In the genomic region with DNA sequence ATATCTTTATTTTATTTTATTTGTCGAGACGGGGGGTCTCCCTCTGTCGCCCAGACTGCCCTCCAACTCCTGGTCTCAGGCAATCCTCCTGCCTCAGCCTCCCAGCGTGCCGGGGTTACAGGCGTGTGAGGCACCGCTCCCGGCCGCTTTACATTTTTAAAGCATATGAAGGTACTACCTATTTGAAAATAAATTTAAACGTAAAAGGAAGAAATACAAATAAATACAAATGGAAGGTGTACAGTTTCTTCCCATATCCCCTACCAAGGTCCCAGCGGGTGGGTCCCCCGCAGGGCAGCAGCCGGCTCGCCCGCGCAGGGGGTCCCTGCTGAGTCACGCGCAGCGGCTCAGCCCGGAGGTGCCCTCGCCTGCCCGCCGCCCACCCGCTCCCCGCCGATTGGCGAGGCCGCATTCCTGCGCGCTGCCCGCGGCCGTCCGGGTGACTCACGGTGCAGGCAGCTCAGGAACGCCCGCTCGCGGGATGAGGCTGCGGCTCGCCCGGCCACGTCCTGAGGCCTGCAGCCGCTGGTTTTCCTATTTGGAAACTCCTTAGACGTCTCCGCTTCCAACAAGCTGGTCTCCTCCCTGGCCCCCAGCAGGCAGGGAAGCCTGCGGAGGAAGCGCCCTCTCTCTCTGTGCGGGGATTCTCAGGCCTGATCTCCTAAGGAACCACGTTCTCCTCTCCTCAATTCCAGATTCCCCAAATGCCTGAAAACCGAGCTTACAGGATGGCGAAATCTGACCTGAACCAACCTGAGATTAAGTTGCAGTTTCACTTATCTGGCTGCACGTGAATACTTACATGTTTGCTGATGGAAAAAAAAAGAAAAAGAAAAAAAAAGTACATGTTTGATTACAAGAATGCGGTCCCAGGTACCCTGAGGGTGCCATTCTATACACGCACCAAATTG, we compare ENCODE assay signal across 8 cellular contexts. TPM values are rescaled to one million over a fixed set of nuclear protein-coding genes. Genes with fewer than 3 reads are reported as not detected.
DNase-seq lines count a peak whose midpoint lies in the region; ATAC-seq, FAIRE-seq and TF ChIP-seq lines count a peak whose summit lies in the region.

No MANE protein-coding gene starts in this region.

- intact Hi-C loops in CD4-positive, alpha-beta memory T cell (cut with micrococcal nuclease), result no loop called here
- intact Hi-C loops in heart right ventricle (cut with DNase I), result loop anchor here in 7 of 10 donors (1.0 to 10.0 kb wide), 4 partner anchors 54 to 57 kb away; partner anchors contain the start of gene MAP3K14 (in 6 of the 7)

- H3K27me3 ChIP-seq in CD4-positive, alpha-beta memory T cell (ENCODE audit: insufficient read depth, low read length), result no peaks in the 10 kb centered on the region
- H3K27me3 ChIP-seq in heart right ventricle (peaks cover 0 to 11% (median 0%) of the 10 kb centered on the region in 7 donors), trophoblast cell (ENCODE audit: insufficient read depth, low read length) (no peaks in the 10 kb centered on the region)

- H2AK5ac ChIP-seq in trophoblast cell (ENCODE audit: low read length), result no peak overlapping the region

- H3K4me1 Mint-ChIP-seq in CD4-positive, alpha-beta memory T cell, result peaks cover 5 to 16% (median 8%) of the 10 kb centered on the region in 4 donors

- H3K4me1 ChIP-seq in CD4-positive, alpha-beta memory T cell (ENCODE audit: insufficient read depth, low read length), result peaks cover 7% of the 10 kb centered on the region
- H3K4me1 ChIP-seq in heart right ventricle (peaks cover 6 to 44% (median 29%) of the 10 kb centered on the region in 9 donors), trophoblast cell (ENCODE audit: control insufficient read depth in 1 of 2, insufficient read depth in 2 of 2, low read length in 2 of 2) (peaks cover 16 to 18% of the 10 kb centered on the region in 2 experiments)

- CTCF ChIA-PET in CD4-positive, alpha-beta memory T cell (lab: Charles Lee; ENCODE audit: partially characterized antibody), result interaction anchor here (1.1 to 3.5 kb wide), 3 partner anchors 52 to 95 kb away, joined by 3 to 12 read pairs (median 3); no protein-coding TSS in a partner anchor

- H3K14ac ChIP-seq in trophoblast cell (ENCODE audit: low read length), result peak overlapping the region; percentile 49

- no peaks in the 10 kb centered on the region for H3K36me3 Mint-ChIP-seq in CD4-positive, alpha-beta memory T cell

- no peak overlapping the region for H3K23ac ChIP-seq in trophoblast cell (ENCODE audit: low read length)

- H3K4ac ChIP-seq in trophoblast cell (ENCODE audit: low read depth, low read length), result no peak overlapping the region

- H3K36me3 ChIP-seq in CD4-positive, alpha-beta memory T cell (ENCODE audit: insufficient read depth, low read length), result no peaks in the 10 kb centered on the region
- H3K36me3 ChIP-seq in heart right ventricle (no peaks in the 10 kb centered on the region), trophoblast cell (ENCODE audit: control insufficient read depth in 1 of 2, insufficient read depth in 2 of 2, low read length in 2 of 2) (no peaks in the 10 kb centered on the region)

- 21% methylated on average over 55 of the region's 55 CpGs for WGBS in heart right ventricle, 2 donors
- WGBS in trophoblast cell (ENCODE audit: extremely low coverage, insufficient coverage, insufficient read length), result no CpG with 5 or more reads among the region's 55 CpGs

- peak; percentile 25; the same call in 1 of the 2 replicates for TF ChIP-seq RAD21 in Ishikawa (IDR thresholded peaks at IDR 0.05; ENCODE audit: low read depth)

- peak overlapping the region; percentile 59 for H3K4me2 ChIP-seq in trophoblast cell (ENCODE audit: low read length)

- TF ChIP-seq EP300 in Ishikawa (IDR thresholded peaks at IDR 0.05; ENCODE audit: borderline replicate concordance), result peak; percentile 99

- no peak overlapping the region for H3K9ac ChIP-seq in trophoblast cell (ENCODE audit: low read length)

- peaks cover 6 to 10% of the 10 kb centered on the region in 2 donors for H3K27me3 Mint-ChIP-seq in CD4-positive, alpha-beta memory T cell

- peak in 2 of 9 donors; percentile 14 to 22 for TF ChIP-seq CTCF in heart right ventricle (IDR thresholded peaks at IDR 0.05)
- no peak for TF ChIP-seq CTCF in D721Med (IDR thresholded peaks at IDR 0.05; ENCODE audit: insufficient read depth, missing control alignments)

- H3K9me3 Mint-ChIP-seq in CD4-positive, alpha-beta memory T cell, result no peaks in the 10 kb centered on the region

- no peaks in the 10 kb centered on the region for H3K9me3 ChIP-seq in CD4-positive, alpha-beta memory T cell (ENCODE audit: control insufficient read depth in 1 of 2, low read length in 2 of 2)
- H3K9me3 ChIP-seq in heart right ventricle (no peaks in the 10 kb centered on the region), trophoblast cell (ENCODE audit: insufficient read depth, low read depth, low read length) (peaks cover 3% of the 10 kb centered on the region)

- H2AFZ ChIP-seq in trophoblast cell (ENCODE audit: insufficient read depth, low read length, poor library complexity), result no peak overlapping the region

- ATAC-seq in heart right ventricle, result peak; percentile 91 to 96 (median 94)
- no peak for ATAC-seq in GM21447 (IDR thresholded peaks at IDR 0.05; ENCODE audit: unreplicated experiment)
- ATAC-seq in HG03460 (IDR thresholded peaks at IDR 0.05; ENCODE audit: unreplicated experiment), result no peak

- H3K4me3 ChIP-seq in CD4-positive, alpha-beta memory T cell (ENCODE audit: low read length in 2 of 2), result no peak overlapping the region
- H3K4me3 ChIP-seq in heart right ventricle (peak overlapping the region in 9 of 10 donors; percentile 1 to 46 (median 37)), trophoblast cell (ENCODE audit: low read depth, low read length) (no peak overlapping the region)

- H3K4me3 Mint-ChIP-seq in CD4-positive, alpha-beta memory T cell, result peak overlapping the region in 7 of 8 donors; percentile 47 to 80 (median 69)

- peak overlapping the region in 1 of 7 donors; percentile 7 for H3K27ac Mint-ChIP-seq in CD4-positive, alpha-beta memory T cell

- FAIRE-seq in D721Med (lab: Jason Lieb, UNC), result no peak

- no peak overlapping the region for H3K27ac ChIP-seq in CD4-positive, alpha-beta memory T cell (ENCODE audit: low read depth, low read length)
- H3K27ac ChIP-seq in heart right ventricle (peak overlapping the region; percentile 57 to 91 (median 81)), trophoblast cell (ENCODE audit: low read depth, low read length) (peak overlapping the region; percentile 92)

- DNase-seq in CD4-positive, alpha-beta memory T cell, result no peak
- DNase-seq in amniotic epithelial cell (ENCODE audit: low read depth) (peak; percentile 99), heart right ventricle (peak; percentile 73 to 80), trophoblast cell (peak; percentile 96 to 98), D721Med (ENCODE audit: insufficient read length, low spot score) (no peak)

- peak overlapping the region; percentile 46 for H4K12ac ChIP-seq in trophoblast cell (ENCODE audit: low read depth, low read length)

- POLR2A ChIA-PET in CD4-positive, alpha-beta memory T cell (lab: Charles Lee; ENCODE audit: partially characterized antibody), result interaction anchor here (1.0 to 3.3 kb wide), 3 partner anchors 55 to 61 kb away, joined by 3 to 10 read pairs (median 3); partner anchors contain the start of gene MAP3K14

- peak overlapping the region; percentile 91 for H2BK12ac ChIP-seq in trophoblast cell (ENCODE audit: low read length)

- H3K18ac ChIP-seq in trophoblast cell (ENCODE audit: low read length), result peak overlapping the region; percentile 58

- peak overlapping the region; percentile 76 for H4K91ac ChIP-seq in trophoblast cell (ENCODE audit: low read depth, low read length)

- H4K8ac ChIP-seq in trophoblast cell (ENCODE audit: low read depth, low read length), result peak overlapping the region; percentile 74

- no peaks in the 10 kb centered on the region for H3K79me2 ChIP-seq in trophoblast cell (ENCODE audit: control insufficient read depth, insufficient read depth, low read length, poor library complexity)

- H2BK120ac ChIP-seq in trophoblast cell (ENCODE audit: insufficient read depth, low read length, poor library complexity), result peak overlapping the region; percentile 90

- H2BK5ac ChIP-seq in trophoblast cell (ENCODE audit: low read depth, low read length, poor library complexity), result peak overlapping the region; percentile 85

- H3K79me1 ChIP-seq in trophoblast cell (ENCODE audit: low read length), result peaks cover 17% of the 10 kb centered on the region

TF ChIP-seq in Ishikawa, 13 proteins besides CTCF, POLR2A, EP300 and RAD21 (continues in another document):
- TF ChIP-seq, protein P1, sequence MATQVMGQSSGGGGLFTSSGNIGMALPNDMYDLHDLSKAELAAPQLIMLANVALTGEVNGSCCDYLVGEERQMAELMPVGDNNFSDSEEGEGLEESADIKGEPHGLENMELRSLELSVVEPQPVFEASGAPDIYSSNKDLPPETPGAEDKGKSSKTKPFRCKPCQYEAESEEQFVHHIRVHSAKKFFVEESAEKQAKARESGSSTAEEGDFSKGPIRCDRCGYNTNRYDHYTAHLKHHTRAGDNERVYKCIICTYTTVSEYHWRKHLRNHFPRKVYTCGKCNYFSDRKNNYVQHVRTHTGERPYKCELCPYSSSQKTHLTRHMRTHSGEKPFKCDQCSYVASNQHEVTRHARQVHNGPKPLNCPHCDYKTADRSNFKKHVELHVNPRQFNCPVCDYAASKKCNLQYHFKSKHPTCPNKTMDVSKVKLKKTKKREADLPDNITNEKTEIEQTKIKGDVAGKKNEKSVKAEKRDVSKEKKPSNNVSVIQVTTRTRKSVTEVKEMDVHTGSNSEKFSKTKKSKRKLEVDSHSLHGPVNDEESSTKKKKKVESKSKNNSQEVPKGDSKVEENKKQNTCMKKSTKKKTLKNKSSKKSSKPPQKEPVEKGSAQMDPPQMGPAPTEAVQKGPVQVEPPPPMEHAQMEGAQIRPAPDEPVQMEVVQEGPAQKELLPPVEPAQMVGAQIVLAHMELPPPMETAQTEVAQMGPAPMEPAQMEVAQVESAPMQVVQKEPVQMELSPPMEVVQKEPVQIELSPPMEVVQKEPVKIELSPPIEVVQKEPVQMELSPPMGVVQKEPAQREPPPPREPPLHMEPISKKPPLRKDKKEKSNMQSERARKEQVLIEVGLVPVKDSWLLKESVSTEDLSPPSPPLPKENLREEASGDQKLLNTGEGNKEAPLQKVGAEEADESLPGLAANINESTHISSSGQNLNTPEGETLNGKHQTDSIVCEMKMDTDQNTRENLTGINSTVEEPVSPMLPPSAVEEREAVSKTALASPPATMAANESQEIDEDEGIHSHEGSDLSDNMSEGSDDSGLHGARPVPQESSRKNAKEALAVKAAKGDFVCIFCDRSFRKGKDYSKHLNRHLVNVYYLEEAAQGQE (IDR thresholded peaks at IDR 0.05; ENCODE audit: low read depth), result no peak
- TF ChIP-seq YY1 (IDR thresholded peaks at IDR 0.05; ENCODE audit: low read depth), result no peak; the same call in none of the 2 replicates
- TF ChIP-seq, protein P2, sequence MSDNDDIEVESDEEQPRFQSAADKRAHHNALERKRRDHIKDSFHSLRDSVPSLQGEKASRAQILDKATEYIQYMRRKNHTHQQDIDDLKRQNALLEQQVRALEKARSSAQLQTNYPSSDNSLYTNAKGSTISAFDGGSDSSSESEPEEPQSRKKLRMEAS (IDR thresholded peaks at IDR 0.05), result peak; percentile 81; the same call in 1 of the 2 replicates

RNA-seq across cellular contexts. Expression of gene MAP3K14, which starts 54.8 kb away (rescaled TPM):
- 10 to 100 TPM; 48.7 to 49.3 TPM for total RNA-seq in CD4-positive, alpha-beta memory T cell
- 10 to 100 TPM in 1 of 2 donors, 1 to 10 TPM in 1; 2.3 to 14.5 TPM for polyA plus RNA-seq in CD4-positive, alpha-beta memory T cell
- total RNA-seq in heart right ventricle, result 10 to 100 TPM in 9 of 10 donors, 1 to 10 TPM in 1; 6.7 to 24.1 (median 12.6) TPM
- 10 to 100 TPM in 1 of 2 donors, 1 to 10 TPM in 1; 7.9 to 15.9 TPM for polyA plus RNA-seq in heart right ventricle
- polyA plus RNA-seq in trophoblast cell (2013), result 1.1 and 1.3 TPM in 2 replicates

Comparison
In these comparisons a context has a peak if more than half of its experiments do, and no peak if none do; other contexts are left out.
1. DNase-seq: peak in amniotic epithelial cell (single experiment), heart right ventricle (2 of 2) and trophoblast cell (2 of 2); none in CD4-positive, alpha-beta memory T cell (0 of 5) and D721Med (single experiment).
2. H3K4me3 ChIP-seq: peak in heart right ventricle (9 of 10); none in CD4-positive, alpha-beta memory T cell (0 of 2) and trophoblast cell (single experiment).
3. ATAC-seq: peak in heart right ventricle (8 of 8); none in GM21447 (single experiment) and HG03460 (single experiment).